Comparison of ENCODE assay signal across 8 cellular contexts in genomic region chr4:52051213-52051614, GRCh38. TPM values are rescaled to one million over a fixed set of nuclear protein-coding genes. Genes with fewer than 3 reads are reported as not detected.
DNase-seq lines count a peak whose midpoint lies in the region; ATAC-seq and TF ChIP-seq lines count a peak whose summit lies in the region.

A gene with protein sequence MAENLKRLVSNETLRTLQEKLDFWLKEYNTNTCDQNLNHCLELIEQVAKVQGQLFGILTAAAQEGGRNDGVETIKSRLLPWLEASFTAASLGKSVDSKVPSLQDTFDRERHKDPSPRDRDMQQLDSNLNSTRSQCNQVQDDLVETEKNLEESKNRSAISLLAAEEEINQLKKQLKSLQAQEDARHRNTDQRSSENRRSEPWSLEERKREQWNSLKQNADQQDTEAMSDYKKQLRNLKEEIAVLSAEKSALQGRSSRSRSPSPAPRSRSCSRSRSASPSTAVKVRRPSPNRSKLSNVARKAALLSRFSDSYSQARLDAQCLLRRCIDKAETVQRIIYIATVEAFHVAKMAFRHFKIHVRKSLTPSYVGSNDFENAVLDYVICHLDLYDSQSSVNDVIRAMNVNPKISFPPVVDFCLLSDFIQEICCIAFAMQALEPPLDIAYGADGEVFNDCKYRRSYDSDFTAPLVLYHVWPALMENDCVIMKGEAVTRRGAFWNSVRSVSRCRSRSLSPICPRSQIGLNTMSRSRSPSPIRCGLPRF (plus strand): TSS chr4:52051304. CDS start chr4:52051705, 401 bp downstream.

- H3K27ac Mint-ChIP-seq in CD8-positive, alpha-beta memory T cell, result no peak within 1 kb of the TSS

- H3K27ac ChIP-seq in CD8-positive, alpha-beta memory T cell (ENCODE audit: low read depth, low read length), result no peak within 1 kb of the TSS
- peak within 1 kb of the TSS; percentile 54 to 81 for H3K27ac ChIP-seq in thoracic aorta

- TF ChIP-seq CTCF in choroid plexus epithelial cell (conservative IDR thresholded peaks at IDR 0.05; ENCODE audit: low read depth, low read length) (no peak), thoracic aorta (IDR thresholded peaks at IDR 0.05) (no peak)

- no peaks in the 10 kb centered on the region for H3K9me3 ChIP-seq in CD8-positive, alpha-beta memory T cell (ENCODE audit: low read length)
- H3K9me3 ChIP-seq in thoracic aorta, result no peaks in the 10 kb centered on the region

- H3K4me3 ChIP-seq in CD8-positive, alpha-beta memory T cell (ENCODE audit: low read length), result no peak within 1 kb of the TSS
- H3K4me3 ChIP-seq in choroid plexus epithelial cell (ENCODE audit: low read depth, low read length) (peak within 1 kb of the TSS; percentile 72), thoracic aorta (peak within 1 kb of the TSS; percentile 87)

- H3K4me3 Mint-ChIP-seq in CD8-positive, alpha-beta memory T cell, result peak within 1 kb of the TSS; percentile 54 to 87 (median 66)

- DNase-seq in CD8-positive, alpha-beta memory T cell, result no peak
- peak; percentile 12 for DNase-seq in choroid plexus epithelial cell (ENCODE audit: low read depth)
- peak; percentile 63 for DNase-seq in left lobe of liver (ENCODE audit: low spot score)
- no peak for DNase-seq in thoracic aorta (ENCODE audit: low spot score)
- DNase-seq in NCI-H510A (lab: John Stamatoyannopoulos, UW), result no peak
- DNase-seq in cortex of kidney (lab: John Stamatoyannopoulos, UW), result no peak

- peaks cover 0 to 2% (median 0%) of the 10 kb centered on the region in 3 donors for H3K36me3 Mint-ChIP-seq in CD8-positive, alpha-beta memory T cell

- peaks cover 12% of the 10 kb centered on the region for H3K27me3 ChIP-seq in CD8-positive, alpha-beta memory T cell (ENCODE audit: insufficient read depth, low read length, poor library complexity, severe bottlenecking)
- H3K27me3 ChIP-seq in thoracic aorta (replicated peaks; ENCODE audit: insufficient read depth), result no peaks in the 10 kb centered on the region

- H3K36me3 ChIP-seq in CD8-positive, alpha-beta memory T cell (ENCODE audit: insufficient read depth, low read length), result no peaks in the 10 kb centered on the region
- no peaks in the 10 kb centered on the region for H3K36me3 ChIP-seq in thoracic aorta

- POLR2A ChIA-PET in CD8-positive, alpha-beta memory T cell (lab: Charles Lee), result no interaction called here

- peak; percentile 39 for ATAC-seq in GM19395 (IDR thresholded peaks at IDR 0.05; ENCODE audit: unreplicated experiment)
- ATAC-seq in HG03520 (IDR thresholded peaks at IDR 0.05; ENCODE audit: unreplicated experiment), result peak; percentile 33
- peak; percentile 79 for ATAC-seq in left lobe of liver
- ATAC-seq in thoracic aorta (ENCODE audit: insufficient number of reproducible peaks, low FRiP score, low read depth), result no peak

- CTCF ChIA-PET in CD8-positive, alpha-beta memory T cell (lab: Charles Lee), result interaction anchor here (1.3 kb wide), 1 partner anchor 10 kb away, joined by 3 read pairs; no protein-coding TSS in a partner anchor

- peaks cover 41 to 80% of the 10 kb centered on the region in 2 donors for H3K27me3 Mint-ChIP-seq in CD8-positive, alpha-beta memory T cell

- no peaks in the 10 kb centered on the region for H3K9me3 Mint-ChIP-seq in CD8-positive, alpha-beta memory T cell

- H3K4me1 ChIP-seq in CD8-positive, alpha-beta memory T cell (ENCODE audit: insufficient read depth, low read length), result no peaks in the 10 kb centered on the region
- peaks cover 7 to 9% of the 10 kb centered on the region in 2 donors for H3K4me1 ChIP-seq in thoracic aorta (ENCODE audit: control insufficient read depth in 1 of 2, low read depth in 2 of 2)

- H3K4me1 Mint-ChIP-seq in CD8-positive, alpha-beta memory T cell, result peaks cover 17 to 19% (median 17%) of the 10 kb centered on the region in 3 donors

RNA-seq across cellular contexts. Expression of the gene that starts here (rescaled TPM):
- total RNA-seq in CD8-positive, alpha-beta memory T cell, result under 1 TPM; 0.31 to 0.35 TPM
- not detected for polyA plus RNA-seq in CD8-positive, alpha-beta memory T cell
- total RNA-seq in left lobe of liver (2.5 TPM), thoracic aorta (1 to 10 TPM; 8.0 to 9.0 TPM)

Comparison
In these comparisons a context has a peak if more than half of its experiments do, and no peak if none do; other contexts are left out.
1. DNase-seq: peak in choroid plexus epithelial cell (single experiment) and left lobe of liver (single experiment); none in CD8-positive, alpha-beta memory T cell (0 of 5), thoracic aorta (single experiment), NCI-H510A (single experiment) and cortex of kidney (single experiment).